Comparison of ENCODE assay signal across 15 cellular contexts in genomic region chr9:2180171-2180570, GRCh38.
DNase-seq lines count a peak whose midpoint lies in the region; ATAC-seq and TF ChIP-seq lines count a peak whose summit lies in the region.
"Had no signal": no experiment of that assay in that cellular context is flagged by ENCODE, and none has a peak within 500 bp of the region (broad histone marks: within the 10 kb centered on the region; RNA-seq: fewer than 3 reads in every experiment).

No MANE protein-coding gene starts in this region.

- intact Hi-C loops in right cardiac atrium (cut with DNase I), result loop anchor here in 2 of 4 donors (5.0 to 10.0 kb wide), 2 partner anchors 48 to 55 kb away; no protein-coding TSS in a partner anchor

- TF ChIP-seq CTCF in endodermal cell (conservative IDR thresholded peaks at IDR 0.05), result no peak

- H3K36me3 Mint-ChIP-seq in endodermal cell (ENCODE audit: low read depth), result peaks cover 51% of the 10 kb centered on the region

- no peak overlapping the region for H3K4me3 ChIP-seq in endodermal cell (ENCODE audit: low read length)
- no peak overlapping the region for H3K4me3 ChIP-seq in neuron (ENCODE audit: low read length)
- H3K4me3 ChIP-seq in right cardiac atrium (ENCODE audit: low read length), result no peak overlapping the region
- H3K4me3 ChIP-seq: esophagus muscularis mucosa, left lung had no signal

- WGBS in endodermal cell (ENCODE audit: insufficient coverage in 1 of 2, insufficient read length in 1 of 2), 2 experiments, result 84 to 88% methylated on average over 4 to 5 of the region's 5 CpGs
- 69% methylated on average over 5 of the region's 5 CpGs for WGBS in right cardiac atrium

- H2AFZ ChIP-seq in neuron (ENCODE audit: low read depth, low read length), result peak overlapping the region; percentile 12

- no peaks in the 10 kb centered on the region for H3K4me1 ChIP-seq in endodermal cell (ENCODE audit: control insufficient read depth, insufficient read depth, low read length)
- peaks cover 27% of the 10 kb centered on the region for H3K4me1 ChIP-seq in neuron (ENCODE audit: insufficient read depth, low read length)
- no peaks in the 10 kb centered on the region for H3K4me1 ChIP-seq in right cardiac atrium (ENCODE audit: control insufficient read depth, insufficient read depth, low read length)
- H3K4me1 ChIP-seq: left lung had no signal

- no peaks in the 10 kb centered on the region for H3K9me3 Mint-ChIP-seq in endodermal cell

- H3K27ac ChIP-seq in endodermal cell (ENCODE audit: low read depth, low read length) (peak overlapping the region; percentile 39), right cardiac atrium (ENCODE audit: low read length) (no peak overlapping the region)
- H3K27ac ChIP-seq: esophagus muscularis mucosa, HL-60, left lung had no signal

- no peak overlapping the region for H3K9ac ChIP-seq in endodermal cell (ENCODE audit: extremely low read depth, low read length, poor library complexity, severe bottlenecking)

- H3K4me1 Mint-ChIP-seq in endodermal cell, result peaks cover 21% of the 10 kb centered on the region
- H3K4me1 Mint-ChIP-seq: activated CD8-positive, alpha-beta memory T cell treated with anti-CD3 and anti-CD28 coated beads, Interleukin-2, amount 10 ng/mL, durations not matched to agents 7 days and 5 days had no signal

- DNase-seq in G401 (ENCODE audit: low spot score) (peak; percentile 43), NCI-H1436 (lab: John Stamatoyannopoulos, UW) (peak; percentile 56), endodermal cell (no peak), right cardiac atrium (no peak)
- DNase-seq: activated CD8-positive, alpha-beta memory T cell treated with anti-CD3 and anti-CD28 coated beads, Interleukin-2, amount 10 ng/mL, durations not matched to agents 7 days and 5 days; left lung; NCI-H187; NCI-H82; stimulated activated CD4-positive, alpha-beta T cell treated with anti-CD3 and anti-CD28 coated beads, Interleukin-15, amount 100 ng/mL, for 24 hours; T-helper 1 cell had no signal

- in situ Hi-C loops in G401 (cut with HindIII; ENCODE audit: low sequenced_read_pairs), result no loop called here

- ATAC-seq in HG03520 (IDR thresholded peaks at IDR 0.05; ENCODE audit: unreplicated experiment) (no peak), GM21367 (IDR thresholded peaks at IDR 0.05; ENCODE audit: unreplicated experiment) (no peak), right cardiac atrium (no peak)
- ATAC-seq: activated CD8-positive, alpha-beta memory T cell treated with anti-CD3 and anti-CD28 coated beads, Interleukin-2, amount 10 ng/mL, durations not matched to agents 7 days and 5 days; left lung had no signal

- H3K27me3 Mint-ChIP-seq in endodermal cell (ENCODE audit: insufficient read depth), result no peaks in the 10 kb centered on the region
- H3K27me3 Mint-ChIP-seq: activated CD8-positive, alpha-beta memory T cell treated with anti-CD3 and anti-CD28 coated beads, Interleukin-2, amount 10 ng/mL, durations not matched to agents 7 days and 5 days had no signal

- peak overlapping the region; percentile 64 for H3K27ac Mint-ChIP-seq in endodermal cell
- H3K27ac Mint-ChIP-seq: activated CD8-positive, alpha-beta memory T cell treated with anti-CD3 and anti-CD28 coated beads, Interleukin-2, amount 10 ng/mL, durations not matched to agents 7 days and 5 days had no signal

- no peak overlapping the region for H3K4me3 Mint-ChIP-seq in endodermal cell
- H3K4me3 Mint-ChIP-seq: activated CD8-positive, alpha-beta memory T cell treated with anti-CD3 and anti-CD28 coated beads, Interleukin-2, amount 10 ng/mL, durations not matched to agents 7 days and 5 days had no signal

- peaks cover 22% of the 10 kb centered on the region for H3K36me3 ChIP-seq in endodermal cell (ENCODE audit: control insufficient read depth, insufficient read depth, low read length)
- H3K36me3 ChIP-seq in neuron (ENCODE audit: insufficient read depth, low read length), result no peaks in the 10 kb centered on the region

- H3K9me3 ChIP-seq in endodermal cell (ENCODE audit: control insufficient read depth, low read length) (no peaks in the 10 kb centered on the region), neuron (ENCODE audit: low read length) (no peaks in the 10 kb centered on the region), right cardiac atrium (ENCODE audit: control insufficient read depth, low read length) (no peaks in the 10 kb centered on the region)
- H3K9me3 ChIP-seq: esophagus muscularis mucosa, left lung had no signal

- H3K27me3 ChIP-seq in endodermal cell (ENCODE audit: control insufficient read depth, insufficient read depth, low read length, poor library complexity, severe bottlenecking) (no peaks in the 10 kb centered on the region), neuron (ENCODE audit: insufficient read depth, low read length) (no peaks in the 10 kb centered on the region), right cardiac atrium (ENCODE audit: control insufficient read depth, insufficient read depth) (no peaks in the 10 kb centered on the region)
- H3K27me3 ChIP-seq: esophagus muscularis mucosa, left lung had no signal

Comparison
In these comparisons a context has a peak if more than half of its experiments do, and no peak if none do; other contexts are left out.
1. DNase-seq: peak in G401 (single experiment) and NCI-H1436 (single experiment); none in endodermal cell (single experiment) and right cardiac atrium (0 of 3).